ENCODE assay signal across 26 cellular contexts in genomic region chr12:98291828-98292227, GRCh38.
"Had no signal": no experiment of that assay in that cellular context is flagged by ENCODE, and none has a peak within 500 bp of the region (broad histone marks: within the 10 kb centered on the region; RNA-seq: fewer than 3 reads in every experiment).

No MANE protein-coding gene starts in this region.

- H3K36me3 ChIP-seq: ascending aorta, cardiac muscle cell, left ventricle myocardium inferior, pancreas, prostate gland, thoracic aorta, uterus had no signal

- ATAC-seq: activated CD4-positive, alpha-beta T cell treated with anti-CD3 and anti-CD28 coated beads for 36 hours; pancreas; sciatic nerve; stimulated activated naive CD8-positive, alpha-beta T cell treated with anti-CD3 and anti-CD28 coated beads, Interleukin-15, Interleukin-2, amounts not matched to agents 100 U/mL and 50 U/mL, for 24 hours; T-cell had no signal

- FAIRE-seq: pancreas had no signal

- DNase-seq: activated CD4-positive, alpha-beta T cell treated with anti-CD3 and anti-CD28 coated beads for 36 hours; activated CD4-positive, CD25-positive, alpha-beta regulatory T cell; activated CD8-positive, alpha-beta memory T cell treated with anti-CD3 and anti-CD28 coated beads for 24 hours; activated effector memory CD4-positive, alpha-beta T cell treated with Interleukin-2 at 50 U/mL for 16 hours; activated naive CD4-positive, alpha-beta T cell treated with Interleukin-2 at 50 U/mL for 16 hours; cerebellar nuclear complex; dorsolateral prefrontal cortex; effector memory CD4-positive, alpha-beta T cell; head of caudate nucleus; hippocampal formation; islet precursor cell; left ventricle myocardium inferior; pancreas; retina; stimulated activated CD4-positive, alpha-beta T cell treated with anti-CD3 and anti-CD28 coated beads, Interleukin-12 subunit alpha, Interleukin-12 subunit beta, amount 100 ng/mL, for 4 hours; stimulated activated CD4-positive, alpha-beta T cell treated with anti-CD3 and anti-CD28 coated beads, Interleukin-4, amount 100 ng/mL, for 1 hour; stimulated activated naive CD8-positive, alpha-beta T cell treated with anti-CD3 and anti-CD28 coated beads, Interleukin-15, Interleukin-2, amounts not matched to agents 100 U/mL and 50 U/mL, for 24 hours; T-cell; uterus had no signal

- H3K4me1 ChIP-seq: ascending aorta, left ventricle myocardium inferior, pancreas, prostate gland, uterus had no signal

- H3K27ac ChIP-seq: ascending aorta, cardiac muscle cell, coronary artery, dorsolateral prefrontal cortex, left ventricle myocardium inferior, pancreas, prostate gland, skin epidermis, thoracic aorta, uterus had no signal

- H3K27me3 ChIP-seq: ascending aorta, cardiac muscle cell, pancreas, uterus had no signal

- H3K4me3 ChIP-seq: ascending aorta, cardiac muscle cell, coronary artery, dorsolateral prefrontal cortex, left ventricle myocardium inferior, pancreas, prostate gland, skin epidermis, thoracic aorta, uterus had no signal

- H3K9me3 ChIP-seq: pancreas, prostate gland, thoracic aorta, uterus had no signal
